Comparison of ENCODE assay signal across 23 cellular contexts in the genomic region with DNA sequence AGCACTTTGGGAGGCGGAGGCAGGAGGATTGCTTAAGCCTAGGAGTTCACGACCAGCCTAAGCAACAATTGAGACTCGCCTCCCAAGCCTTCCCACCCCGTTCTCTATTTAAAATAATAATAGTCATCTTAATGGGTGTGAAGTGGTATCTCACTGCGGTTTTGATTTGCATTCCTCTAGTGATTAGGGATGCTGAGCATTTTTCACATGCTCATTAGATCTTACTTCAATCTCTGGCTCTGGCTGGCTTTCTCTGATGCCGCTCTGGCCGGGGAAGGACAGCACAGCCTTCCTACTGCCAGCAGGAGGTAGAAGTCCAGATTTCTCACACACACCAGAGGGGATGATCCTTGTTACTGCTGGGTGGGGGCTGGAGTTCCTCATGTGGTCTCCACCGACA. TPM values are rescaled to one million over a fixed set of nuclear protein-coding genes. Genes with fewer than 3 reads are reported as not detected.
DNase-seq lines count a peak whose midpoint lies in the region; ATAC-seq and TF ChIP-seq lines count a peak whose summit lies in the region.
"Had no signal": no experiment of that assay in that cellular context is flagged by ENCODE, and none has a peak within 500 bp of the region (broad histone marks: within the 10 kb centered on the region; RNA-seq: fewer than 3 reads in every experiment).

No MANE protein-coding gene starts in this region.

- WGBS in HUES64, result 8% methylated on average over 5 of the region's 8 CpGs
- WGBS in mesendoderm (ENCODE audit: extremely low coverage, insufficient coverage, low lambda C conversion rate), result no CpG with 5 or more reads among the region's 8 CpGs

- H3K4me2 ChIP-seq in DOHH2 (ENCODE audit: low read length) (peak overlapping the region; percentile 5; the same call in 1 of the 2 replicates), mesendoderm (ENCODE audit: low read length) (no peak overlapping the region)

- no peak overlapping the region for H3K18ac ChIP-seq in mesendoderm (ENCODE audit: low read length)

- no peaks in the 10 kb centered on the region for H4K20me1 ChIP-seq in DOHH2 (ENCODE audit: control insufficient read depth, insufficient read depth, low read depth, low read length)

- H3K4me1 ChIP-seq in DOHH2 (ENCODE audit: control insufficient read depth, low read length) (peaks cover 38% of the 10 kb centered on the region), HUES64 (ENCODE audit: insufficient read depth, low read length) (peaks cover 8% of the 10 kb centered on the region), mesendoderm (ENCODE audit: control insufficient read depth, low read depth, low read length) (peaks cover 3% of the 10 kb centered on the region)
- H3K4me1 ChIP-seq: psoas muscle had no signal

- H2BK5ac ChIP-seq in mesendoderm (ENCODE audit: low read length), result no peak overlapping the region

- H3K4ac ChIP-seq in mesendoderm (ENCODE audit: low read depth, low read length), result no peak overlapping the region

- H3K36me3 ChIP-seq in DOHH2 (ENCODE audit: control insufficient read depth, low read length) (no peaks in the 10 kb centered on the region), HUES64 (ENCODE audit: insufficient read depth, low read length) (no peaks in the 10 kb centered on the region), mesendoderm (ENCODE audit: control insufficient read depth, insufficient read depth, low read length) (no peaks in the 10 kb centered on the region)
- H3K36me3 ChIP-seq: heart right ventricle, lower lobe of right lung, vagina had no signal

- H3K79me2 ChIP-seq in DOHH2 (ENCODE audit: control insufficient read depth, low read length) (peaks cover 5% of the 10 kb centered on the region; the same call in 1 of the 2 replicates), mesendoderm (ENCODE audit: control insufficient read depth, insufficient read depth, low read length) (no peaks in the 10 kb centered on the region)

- H3K27me3 ChIP-seq in DOHH2 (ENCODE audit: control insufficient read depth, low read length) (no peaks in the 10 kb centered on the region), HUES64 (ENCODE audit: insufficient read depth, low read length) (no peaks in the 10 kb centered on the region; the same call in 1 of the 2 replicates), mesendoderm (ENCODE audit: insufficient read depth, low read length, poor library complexity) (no peaks in the 10 kb centered on the region)
- H3K27me3 ChIP-seq: heart right ventricle, vagina had no signal

- no peak overlapping the region for H3K56ac ChIP-seq in mesendoderm (ENCODE audit: low read length)

- no peak overlapping the region for H3K4me3 ChIP-seq in DOHH2 (ENCODE audit: low read length)
- no peak overlapping the region for H3K4me3 ChIP-seq in HUES64 (ENCODE audit: low read length)
- no peak overlapping the region for H3K4me3 ChIP-seq in choroid plexus epithelial cell (ENCODE audit: low read depth, low read length)
- no peak overlapping the region for H3K4me3 ChIP-seq in mesendoderm (ENCODE audit: low read length)
- H3K4me3 ChIP-seq: heart right ventricle, lower lobe of right lung, psoas muscle, vagina had no signal

- no peak overlapping the region for H3K23ac ChIP-seq in mesendoderm (ENCODE audit: low read length)

- no peaks in the 10 kb centered on the region for H3K9me2 ChIP-seq in DOHH2 (replicated peaks; ENCODE audit: control insufficient read depth, low read length)

- in situ Hi-C loops in GM13977 (cut with MboI; ENCODE audit: low pct_unique_long_range_greater_than_20kb, low sequenced_read_pairs, unreplicated experiment), result no loop called here

- H3K27ac ChIP-seq in DOHH2 (ENCODE audit: low read depth, low read length), result no peak overlapping the region
- H3K27ac ChIP-seq in HUES64 (ENCODE audit: low read depth, low read length), result peak overlapping the region; percentile 61; the same call in 1 of the 2 replicates
- H3K27ac ChIP-seq in mesendoderm (ENCODE audit: low read depth, low read length), result no peak overlapping the region
- H3K27ac ChIP-seq: heart right ventricle, HL-60, lower lobe of right lung, psoas muscle, vagina had no signal

- H2BK120ac ChIP-seq in mesendoderm (ENCODE audit: low read depth, low read length), result no peak overlapping the region

- TF ChIP-seq CTCF in DOHH2 (IDR thresholded peaks at IDR 0.05; ENCODE audit: low read depth, low read length, poor library complexity, severe bottlenecking) (no peak), choroid plexus epithelial cell (conservative IDR thresholded peaks at IDR 0.05; ENCODE audit: low read depth, low read length) (peak; percentile 31), GM13977 (IDR thresholded peaks at IDR 0.05; ENCODE audit: extremely low read depth, insufficient read depth, missing control alignments) (no peak)

- H4K5ac ChIP-seq in mesendoderm (ENCODE audit: low read length), result no peak overlapping the region

- H3K9me3 ChIP-seq in DOHH2 (ENCODE audit: control insufficient read depth, insufficient read depth, low read length) (no peaks in the 10 kb centered on the region), HUES64 (ENCODE audit: insufficient read depth, low read depth, low read length) (no peaks in the 10 kb centered on the region)
- H3K9me3 ChIP-seq: heart right ventricle, lower lobe of right lung, psoas muscle, vagina had no signal

- DNase-seq in choroid plexus epithelial cell (ENCODE audit: low read depth), result no peak
- peak; percentile 95 for DNase-seq in mesendoderm
- no peak for DNase-seq in GM13977 (ENCODE audit: low spot score)
- DNase-seq in NCI-H1105 treated with DMSO at 0.1 percent for 48 hours (lab: John Stamatoyannopoulos, UW), result no peak
- DNase-seq: activated CD4-positive, alpha-beta memory T cell treated with anti-CD3 and anti-CD28 coated beads, Interleukin-2, amount 10 ng/mL, durations not matched to agents 7 days and 5 days; activated gamma-delta T cell treated with Interleukin-2 at 50 U/mL for 16 hours; DMS79; heart right ventricle; lower lobe of right lung; NCI-H146; NCI-H2171; NCI-H524 treated with DMSO at 0.1 percent for 48 hours; psoas muscle; small intestine; T-helper 9 cell had no signal

- H3F3A ChIP-seq in DOHH2 (ENCODE audit: control insufficient read depth, insufficient read depth), result peaks cover 5% of the 10 kb centered on the region

- H3K79me1 ChIP-seq in mesendoderm (ENCODE audit: low read length), result no peaks in the 10 kb centered on the region

- no peak overlapping the region for H4K8ac ChIP-seq in mesendoderm (ENCODE audit: low read depth, low read length)

- ATAC-seq in HG02852 (IDR thresholded peaks at IDR 0.05; ENCODE audit: unreplicated experiment), result no peak
- ATAC-seq: heart right ventricle; lower lobe of right lung; psoas muscle; stimulated activated memory B cell treated with anti-CD40 and anti-IgM and Interleukin-4, amounts not matched to agents 10 μg/mL and 1 μg/mL and 100 μg/mL, for 72 hours had no signal

- H2AK5ac ChIP-seq in mesendoderm (ENCODE audit: low read length), result no peak overlapping the region

- no peak overlapping the region for H2BK15ac ChIP-seq in mesendoderm (replicated peaks; ENCODE audit: low read depth)

- H3K9ac ChIP-seq in HUES64 (ENCODE audit: low read depth, low read length) (no peak overlapping the region; the same call in 1 of the 2 replicates), mesendoderm (ENCODE audit: low read length) (no peak overlapping the region)

RNA-seq across cellular contexts. Expression of a gene that starts 7.4 kb away (rescaled TPM):
- 366 TPM for polyA plus RNA-seq in HUES64 (2013, experiment 1 of 2)
- 489 TPM for polyA plus RNA-seq in HUES64 (2013, experiment 2 of 2)
- polyA plus RNA-seq in mesendoderm (2013, experiment 1 of 2), result 154 TPM
- polyA plus RNA-seq in mesendoderm (2013, experiment 2 of 2), result 151 TPM

RNA-seq across cellular contexts. Expression of a gene that starts 30.3 kb away (rescaled TPM):
- polyA plus RNA-seq in HUES64 (2013, experiment 1 of 2), result 113 TPM
- polyA plus RNA-seq in HUES64 (2013, experiment 2 of 2), result 112 TPM
- 79.0 TPM for polyA plus RNA-seq in mesendoderm (2013, experiment 1 of 2)
- polyA plus RNA-seq in mesendoderm (2013, experiment 2 of 2), result 77.1 TPM

RNA-seq across cellular contexts. Expression of a gene that starts 58.8 kb away (rescaled TPM):
- not detected for polyA plus RNA-seq in HUES64 (2013, experiment 1 of 2)
- not detected for polyA plus RNA-seq in HUES64 (2013, experiment 2 of 2)
- polyA plus RNA-seq in mesendoderm (2013, experiment 1 of 2), result 0.04 TPM
- 0.04 TPM for polyA plus RNA-seq in mesendoderm (2013, experiment 2 of 2)
- polyA plus RNA-seq: endothelial cell of umbilical vein, keratinocyte, psoas muscle, small intestine had no signal
